ENCODE assay signal across 17 cellular contexts in genomic region chr1:1881727-1882126, GRCh38. TPM values are rescaled to one million over a fixed set of nuclear protein-coding genes. Genes with fewer than 3 reads are reported as not detected.
DNase-seq lines count a peak whose midpoint lies in the region; ATAC-seq, FAIRE-seq and TF ChIP-seq lines count a peak whose summit lies in the region.
"Had no signal": no experiment of that assay in that cellular context is flagged by ENCODE, and none has a peak within 500 bp of the region (broad histone marks: within the 10 kb centered on the region; RNA-seq: fewer than 3 reads in every experiment).

No MANE protein-coding gene starts in this region.

- H3K4me1 ChIP-seq in left ventricle myocardium inferior (peaks cover 97% of the 10 kb centered on the region), pancreas (peaks cover 8 to 15% (median 8%) of the 10 kb centered on the region in 3 donors)

- H3K27ac ChIP-seq in left ventricle myocardium inferior (replicated peaks) (peak overlapping the region; percentile 3), pancreas (no peak overlapping the region)
- H3K27ac ChIP-seq: 22Rv1 had no signal

- H3K27me3 ChIP-seq in left ventricle myocardium inferior (ENCODE audit: low read depth), result no peaks in the 10 kb centered on the region
- no peaks in the 10 kb centered on the region for H3K27me3 ChIP-seq in pancreas

- ATAC-seq in pancreas (peak in 3 of 4 donors; percentile 44 to 75 (median 71)), GM19455 (IDR thresholded peaks at IDR 0.05; ENCODE audit: unreplicated experiment) (no peak), HG02840 (IDR thresholded peaks at IDR 0.05; ENCODE audit: low FRiP score, unreplicated experiment) (no peak)

- TF ChIP-seq CTCF in left ventricle myocardium inferior (IDR thresholded peaks at IDR 0.05; ENCODE audit: borderline replicate concordance), result no peak
- no peak for TF ChIP-seq CTCF in pancreas (IDR thresholded peaks at IDR 0.05)

- no peak for FAIRE-seq in pancreas (lab: Jason Lieb, UNC)
- FAIRE-seq: keratinocyte had no signal

- intact Hi-C loops in left ventricle myocardium inferior (cut with micrococcal nuclease) (no loop called here), pancreas (cut with DNase I) (loop anchor here in 1 of 3 donors (10.0 kb wide), 1 partner anchor 97 kb away; no protein-coding TSS in a partner anchor)

- no peaks in the 10 kb centered on the region for H3K9me3 ChIP-seq in left ventricle myocardium inferior (replicated peaks)
- H3K9me3 ChIP-seq in pancreas, result no peaks in the 10 kb centered on the region

- DNase-seq in DMS153 (lab: John Stamatoyannopoulos, UW), result peak; percentile 34
- DNase-seq in DMS153 treated with DMSO at 0.1 percent for 48 hours (lab: John Stamatoyannopoulos, UW; ENCODE audit: unreplicated experiment), result no peak
- peak; percentile 71 for DNase-seq in NCI-H510A treated with DMSO at 0.1 percent for 48 hours (lab: John Stamatoyannopoulos, UW)
- no peak for DNase-seq in left ventricle myocardium inferior
- peak in 1 of 6 donors; percentile 15 for DNase-seq in pancreas
- no peak for DNase-seq in iPS-NIHi11 (ENCODE audit: low spot score)
- DNase-seq: activated B cell treated with CpG ODN at 0.5 μM for 24 hours; cerebellar nuclear complex; DMS79 treated with DMSO at 0.1 percent for 48 hours; NCI-H345; SIG-M5; stimulated activated CD4-positive, alpha-beta T cell treated with anti-CD3 and anti-CD28 coated beads, Interleukin-2, amount 100 ng/mL, for 48 hours had no signal

- H3K4me3 ChIP-seq in left ventricle myocardium inferior, result no peak overlapping the region
- H3K4me3 ChIP-seq in pancreas, result no peak overlapping the region

- 60 to 62% methylated on average over 6 of the region's 6 CpGs for WGBS in pancreas, 2 donors

- peaks cover 4% of the 10 kb centered on the region for H3K36me3 ChIP-seq in left ventricle myocardium inferior
- no peaks in the 10 kb centered on the region for H3K36me3 ChIP-seq in pancreas

RNA-seq across cellular contexts. Expression of gene GNB1, which starts 9.2 kb away (rescaled TPM):
- total RNA-seq in left ventricle myocardium inferior (158 TPM), pancreas (100 to 1,000 TPM in 2 of 6 donors, 10 to 100 TPM in 4; 75.4 to 160 (median 97.5) TPM)
- 10 to 100 TPM; 42.3 to 71.1 TPM for polyA plus RNA-seq in pancreas

RNA-seq across cellular contexts. Expression of gene CALML6, which starts 33.3 kb away (rescaled TPM):
- not detected for total RNA-seq in left ventricle myocardium inferior
- total RNA-seq in pancreas, result 1 to 10 TPM in 3 of 6 donors, under 1 TPM in 3; 0.39 to 1.4 (median 0.86) TPM
- 1 to 10 TPM; 3.6 to 4.4 TPM for polyA plus RNA-seq in pancreas

RNA-seq across cellular contexts. Expression of gene TMEM52, which starts 37.4 kb away (rescaled TPM):
- total RNA-seq in left ventricle myocardium inferior (0.47 TPM), pancreas (10 to 100 TPM; 43.6 to 98.9 (median 78.6) TPM)
- 100 to 1,000 TPM in 1 of 2 donors, 10 to 100 TPM in 1; 72.2 to 120 TPM for polyA plus RNA-seq in pancreas
- total RNA-seq: osteoblast had no signal

Comparison
In these comparisons a context has a peak if more than half of its experiments do, and no peak if none do; other contexts are left out.
1. DNase-seq: peak in DMS153 (single experiment) and NCI-H510A treated with DMSO at 0.1 percent for 48 hours (single experiment); none in DMS153 treated with DMSO at 0.1 percent for 48 hours (single experiment), left ventricle myocardium inferior (single experiment) and iPS-NIHi11 (single experiment).
2. ATAC-seq: peak in pancreas (3 of 4); none in GM19455 (single experiment) and HG02840 (single experiment).
3. RNA of gene TMEM52, which starts 37.4 kb away (total RNA-seq): 43.6 to 98.9 TPM in pancreas; 0.47 TPM in left ventricle myocardium inferior (single experiment); every median in the first group is over 10 times any median in the second.